Comparison of ENCODE assay signal across 28 cellular contexts in the genomic region with DNA sequence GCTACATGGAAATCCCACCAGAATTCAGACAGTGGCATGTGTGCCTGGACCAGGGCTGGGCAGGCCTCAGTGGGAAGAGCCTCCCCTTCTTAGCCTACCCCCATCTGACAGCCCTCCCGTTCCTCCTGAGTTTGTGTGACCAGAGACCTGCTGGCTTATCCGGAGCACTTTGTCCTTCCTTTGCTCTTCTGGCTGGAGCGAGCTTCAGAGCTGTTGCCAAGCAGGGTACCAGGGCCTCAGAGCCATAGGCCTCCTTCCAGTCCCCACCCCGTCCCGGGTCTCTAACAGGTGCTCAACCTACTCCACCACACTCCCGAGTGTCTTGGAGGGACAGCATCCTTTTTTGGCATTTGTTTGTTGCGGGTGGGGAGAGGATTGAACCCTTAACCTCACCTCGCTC.
"Had no signal": no experiment of that assay in that cellular context is flagged by ENCODE, and none has a peak within 500 bp of the region (broad histone marks: within the 10 kb centered on the region; RNA-seq: fewer than 3 reads in every experiment).

No MANE protein-coding gene starts in this region.

- H3K27me3 ChIP-seq: hepatocyte, left lung, stomach, testis, vagina had no signal

- ATAC-seq: activated T-cell treated with anti-CD3 and anti-CD28 coated beads, Interleukin-2, amount 50 U/mL, for 72 hours; left lung; stimulated activated memory B cell treated with anti-CD40 and anti-IgM and Interleukin-4, amounts not matched to agents 10 μg/mL and 1 μg/mL and 100 μg/mL, for 72 hours had no signal

- DNase-seq: activated B cell treated with CpG ODN at 0.5 μM for 24 hours; activated CD4-positive, alpha-beta T cell treated with anti-CD3 and anti-CD28 coated beads for 4 hours; activated CD4-positive, alpha-beta T cell treated with anti-CD3 and anti-CD28 coated beads, Interleukin-2, amount 50 U/mL, for 48 hours; activated CD8-positive, alpha-beta memory T cell treated with anti-CD3 and anti-CD28 coated beads, Interleukin-2, amount 50 U/mL, for 48 hours; activated effector memory CD4-positive, alpha-beta T cell treated with anti-CD3 and anti-CD28 coated beads, Interleukin-2, amount 50 U/mL, for 16 hours; activated naive CD4-positive, alpha-beta T cell treated with anti-CD3 and anti-CD28 coated beads, Interleukin-2, amount 10 ng/mL, durations not matched to agents 7 days and 5 days; activated T-cell treated with anti-CD3 and anti-CD28 coated beads, Interleukin-2, amount 50 U/mL, for 72 hours; amygdala; effector CD4-positive, alpha-beta T cell; erythroblast; foreskin fibroblast; glutamatergic neuron; immature natural killer cell; kidney glomerular epithelial cell; occipital lobe; stimulated activated CD4-positive, alpha-beta T cell treated with anti-CD3 and anti-CD28 coated beads, Interleukin-2, amount 100 ng/mL, for 24 hours; stomach; T-helper 9 cell; testis; trophoblast cell had no signal

- H3K9me3 ChIP-seq: left lung, stomach, testis, vagina had no signal

- H3K4me1 Mint-ChIP-seq: activated B cell treated with CpG ODN at 0.5 μM for 24 hours; immature natural killer cell; memory B cell; stimulated activated memory B cell treated with anti-CD40 and anti-IgM and Interleukin-4, amounts not matched to agents 10 μg/mL and 1 μg/mL and 100 μg/mL, for 72 hours had no signal

- H3K27me3 Mint-ChIP-seq: activated B cell treated with CpG ODN at 0.5 μM for 24 hours; activated naive CD4-positive, alpha-beta T cell treated with anti-CD3 and anti-CD28 coated beads, Interleukin-2, amount 10 ng/mL, durations not matched to agents 7 days and 5 days; dendritic cell treated with granulocyte-macrophage colony-stimulating factor and Interleukin-4, amounts not matched to agents 40 ng/mL and 50 ng/mL, for 4 days; memory B cell; stimulated activated memory B cell treated with anti-CD40 and anti-IgM and Interleukin-4, amounts not matched to agents 10 μg/mL and 1 μg/mL and 100 μg/mL, for 72 hours had no signal

- H3K27ac Mint-ChIP-seq: activated B cell treated with CpG ODN at 0.5 μM for 24 hours; activated naive CD4-positive, alpha-beta T cell treated with anti-CD3 and anti-CD28 coated beads, Interleukin-2, amount 10 ng/mL, durations not matched to agents 7 days and 5 days; activated T-cell treated with anti-CD3 and anti-CD28 coated beads, Interleukin-2, amount 50 U/mL, for 72 hours; dendritic cell treated with granulocyte-macrophage colony-stimulating factor and Interleukin-4, amounts not matched to agents 40 ng/mL and 50 ng/mL, for 4 days; memory B cell; stimulated activated memory B cell treated with anti-CD40 and anti-IgM and Interleukin-4, amounts not matched to agents 10 μg/mL and 1 μg/mL and 100 μg/mL, for 72 hours had no signal

- H3K4me3 Mint-ChIP-seq: activated B cell treated with CpG ODN at 0.5 μM for 24 hours; activated naive CD4-positive, alpha-beta T cell treated with anti-CD3 and anti-CD28 coated beads, Interleukin-2, amount 10 ng/mL, durations not matched to agents 7 days and 5 days; activated T-cell treated with anti-CD3 and anti-CD28 coated beads, Interleukin-2, amount 50 U/mL, for 72 hours; dendritic cell treated with granulocyte-macrophage colony-stimulating factor and Interleukin-4, amounts not matched to agents 40 ng/mL and 50 ng/mL, for 4 days; immature natural killer cell; memory B cell; neural crest cell; stimulated activated memory B cell treated with anti-CD40 and anti-IgM and Interleukin-4, amounts not matched to agents 10 μg/mL and 1 μg/mL and 100 μg/mL, for 72 hours had no signal

- H3K9me3 Mint-ChIP-seq: activated B cell treated with CpG ODN at 0.5 μM for 24 hours; activated naive CD4-positive, alpha-beta T cell treated with anti-CD3 and anti-CD28 coated beads, Interleukin-2, amount 10 ng/mL, durations not matched to agents 7 days and 5 days; activated T-cell treated with anti-CD3 and anti-CD28 coated beads, Interleukin-2, amount 50 U/mL, for 72 hours; dendritic cell treated with granulocyte-macrophage colony-stimulating factor and Interleukin-4, amounts not matched to agents 40 ng/mL and 50 ng/mL, for 4 days; immature natural killer cell; memory B cell; neural crest cell; stimulated activated memory B cell treated with anti-CD40 and anti-IgM and Interleukin-4, amounts not matched to agents 10 μg/mL and 1 μg/mL and 100 μg/mL, for 72 hours had no signal

- H3K4me3 ChIP-seq: hepatocyte, left lung, skin epidermis, stomach, testis, vagina had no signal

- H3K27ac ChIP-seq: hepatocyte, left lung, skin epidermis, stomach, testis, vagina had no signal
